Comparison of ENCODE assay signal across 8 cellular contexts in genomic region chr17:76937238-76937637, GRCh38.
"Had no signal": no experiment of that assay in that cellular context is flagged by ENCODE, and none has a peak within 500 bp of the region (broad histone marks: within the 10 kb centered on the region; RNA-seq: fewer than 3 reads in every experiment).

No MANE protein-coding gene starts in this region.

- ATAC-seq: K562 had no signal

- H3K4me3 Mint-ChIP-seq: H9 had no signal

- H3K9me3 Mint-ChIP-seq: H9 had no signal

- H3K4me3 ChIP-seq: GM23248, K562 had no signal

- H3K9ac ChIP-seq: GM23248 had no signal

- DNase-seq: GM23248, H9, HCEC 1CT, IMR-90, KG1 had no signal

- H2AFZ ChIP-seq: GM23248 had no signal

- H3K27ac ChIP-seq: GM23248 had no signal

- FAIRE-seq: H1, H54, K562 had no signal
